ENCODE assay signal across 10 cellular contexts in the genomic region with DNA sequence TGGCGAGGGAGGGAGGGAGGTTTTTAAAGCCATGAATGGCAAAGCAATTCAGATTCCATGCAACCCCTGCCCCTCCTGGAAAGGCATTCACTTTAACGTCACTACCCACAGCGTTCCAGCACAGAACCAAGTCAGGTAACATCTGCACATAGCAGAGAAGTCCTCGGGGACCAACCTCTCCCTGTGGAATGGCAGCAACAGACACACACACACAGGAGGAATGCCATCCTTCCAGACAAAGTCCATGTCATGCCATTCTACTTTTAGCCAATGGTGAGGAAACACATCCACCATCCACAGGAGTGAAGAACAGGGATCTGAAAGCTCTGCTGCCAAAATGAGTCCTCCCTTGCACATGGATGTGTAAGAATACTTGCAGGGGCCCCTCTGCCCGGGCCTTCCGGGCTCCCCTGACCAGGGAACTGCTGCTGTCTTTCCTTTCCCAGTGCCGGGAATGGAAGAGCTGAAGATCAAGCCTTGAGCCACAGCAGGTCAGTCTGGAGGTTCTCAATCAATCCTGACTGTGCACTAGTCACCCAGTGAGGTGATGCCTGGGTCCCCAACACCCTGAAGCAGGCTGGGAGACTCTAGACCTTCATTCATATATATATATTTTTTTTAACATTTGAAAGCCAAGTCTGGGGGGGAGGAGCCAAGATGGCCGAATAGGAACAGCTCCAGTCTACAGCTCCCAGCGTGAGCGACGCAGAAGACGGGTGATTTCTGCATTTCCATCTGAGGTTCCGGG.
DNase-seq lines count a peak whose midpoint lies in the region; ATAC-seq and TF ChIP-seq lines count a peak whose summit lies in the region.
"Had no signal": no experiment of that assay in that cellular context is flagged by ENCODE, and none has a peak within 500 bp of the region (broad histone marks: within the 10 kb centered on the region; RNA-seq: fewer than 3 reads in every experiment).

No MANE protein-coding gene starts in this region.

- ATAC-seq in stimulated activated effector memory CD8-positive, alpha-beta T cell treated with anti-CD3 and anti-CD28 coated beads, Interleukin-12 subunit alpha, Interleukin-12 subunit beta, amount 100 ng/mL, for 72 hours, result no peak
- no peak for ATAC-seq in HG03045 (IDR thresholded peaks at IDR 0.05; ENCODE audit: unreplicated experiment)

- H3K4me2 ChIP-seq in PC-9 (peak overlapping the region; percentile 93), hepatocyte (peak overlapping the region; percentile 65)

- WGBS in hepatocyte (ENCODE audit: low lambda C conversion rate, missing lambda C conversion rate), result 67% methylated on average over 13 of the region's 13 CpGs

- no peak for TF ChIP-seq CTCF in PC-9 (conservative IDR thresholded peaks at IDR 0.05)
- no peak for TF ChIP-seq CTCF in hepatocyte (IDR thresholded peaks at IDR 0.05; ENCODE audit: poor library complexity)

- H3F3A ChIP-seq in PC-9 (ENCODE audit: insufficient read depth, low read depth), result 0 out of 2 replicates have a peak, but pooled peaks cover 7% of the 10 kb centered on the region

- H3K4me3 ChIP-seq in PC-9 (peak overlapping the region; percentile 57), hepatocyte (no peak overlapping the region)
- no peak overlapping the region for H3K4me3 ChIP-seq in effector memory CD4-positive, alpha-beta T cell (ENCODE audit: insufficient read depth, low read depth, low read length, poor library complexity, severe bottlenecking)
- H3K4me3 ChIP-seq: right lobe of liver had no signal

- H3K79me2 ChIP-seq in PC-9 (ENCODE audit: low read depth) (peaks cover 17% of the 10 kb centered on the region), hepatocyte (peaks cover 20% of the 10 kb centered on the region)

- peaks cover 29% of the 10 kb centered on the region for H3K36me3 Mint-ChIP-seq in activated CD4-positive, alpha-beta T cell treated with anti-CD3 and anti-CD28 coated beads, Interleukin-2, amount 10 ng/mL, durations not matched to agents 24 days and 14 days (ENCODE audit: low read depth)
- peaks cover 19% of the 10 kb centered on the region for H3K36me3 Mint-ChIP-seq in stimulated activated effector memory CD8-positive, alpha-beta T cell treated with anti-CD3 and anti-CD28 coated beads, Interleukin-12 subunit alpha, Interleukin-12 subunit beta, amount 100 ng/mL, for 72 hours

- H3K27ac ChIP-seq in PC-9, result peak overlapping the region; percentile 82
- H3K27ac ChIP-seq in hepatocyte, result peak overlapping the region; percentile 91
- no peak overlapping the region for H3K27ac ChIP-seq in effector memory CD4-positive, alpha-beta T cell (ENCODE audit: insufficient read depth, low read length, poor library complexity, severe bottlenecking)
- H3K27ac ChIP-seq: right lobe of liver had no signal

- peak overlapping the region; percentile 75 for H2AFZ ChIP-seq in PC-9
- peak overlapping the region; percentile 38 for H2AFZ ChIP-seq in hepatocyte

- H3K27me3 Mint-ChIP-seq in activated CD4-positive, alpha-beta T cell treated with anti-CD3 and anti-CD28 coated beads, Interleukin-2, amount 10 ng/mL, durations not matched to agents 24 days and 14 days, result no peaks in the 10 kb centered on the region

- H3K36me3 ChIP-seq in PC-9 (ENCODE audit: low read depth), result peaks cover 8% of the 10 kb centered on the region; the same call in 1 of the 2 replicates
- no peaks in the 10 kb centered on the region for H3K36me3 ChIP-seq in hepatocyte (replicated peaks; ENCODE audit: insufficient read depth, low read depth)
- H3K36me3 ChIP-seq in effector memory CD4-positive, alpha-beta T cell (ENCODE audit: control insufficient read depth, insufficient read depth, low read length), result peaks cover 33% of the 10 kb centered on the region
- H3K36me3 ChIP-seq: right lobe of liver had no signal

- BruUV-seq in PC-9 (replicated peaks; lab: Mats Ljungman, UMichigan), result TSS peak; percentile 59

- H3K9me3 ChIP-seq in PC-9 (ENCODE audit: insufficient read depth, low read depth), result no peaks in the 10 kb centered on the region; the same call in 1 of the 2 replicates
- no peaks in the 10 kb centered on the region for H3K9me3 ChIP-seq in hepatocyte (ENCODE audit: low read depth)
- no peaks in the 10 kb centered on the region for H3K9me3 ChIP-seq in effector memory CD4-positive, alpha-beta T cell (ENCODE audit: control insufficient read depth, low read length)
- H3K9me3 ChIP-seq: right lobe of liver had no signal

- POLR2A ChIA-PET in PC-9 (lab: Charles Lee; ENCODE audit: unreplicated experiment), result no interaction called here

- H3K27me3 ChIP-seq in PC-9 (ENCODE audit: insufficient read depth, low read depth) (no peaks in the 10 kb centered on the region), hepatocyte (no peaks in the 10 kb centered on the region)
- H3K27me3 ChIP-seq in effector memory CD4-positive, alpha-beta T cell (replicated peaks; ENCODE audit: control insufficient read depth, insufficient read depth, low read length, poor library complexity, severe bottlenecking), result no peaks in the 10 kb centered on the region
- H3K27me3 ChIP-seq: right lobe of liver had no signal

- H3K9me2 ChIP-seq in PC-9 (ENCODE audit: insufficient read depth) (no peaks in the 10 kb centered on the region), hepatocyte (replicated peaks; ENCODE audit: insufficient read depth) (no peaks in the 10 kb centered on the region)

- DNase-seq in activated CD4-positive, alpha-beta T cell treated with anti-CD3 and anti-CD28 coated beads, Interleukin-2, amount 10 ng/mL, durations not matched to agents 24 days and 14 days, result peak; percentile 51
- DNase-seq in activated CD4-positive, alpha-beta T cell treated with anti-CD3 and anti-CD28 coated beads, Interleukin-2, amount 50 U/mL, for 4 hours, result no peak
- DNase-seq in PC-9 (peak in 1 of 2 experiments; percentile 26), hepatocyte (ENCODE audit: low spot score) (no peak), NCI-H446 (lab: John Stamatoyannopoulos, UW) (no peak)
- DNase-seq in stimulated activated effector memory CD8-positive, alpha-beta T cell treated with anti-CD3 and anti-CD28 coated beads, Interleukin-12 subunit alpha, Interleukin-12 subunit beta, amount 100 ng/mL, for 72 hours (ENCODE audit: low spot score in 2 of 2), result peak in 1 of 2 donors; percentile 38
- DNase-seq in effector memory CD4-positive, alpha-beta T cell, result no peak
- DNase-seq: anterior cingulate cortex, right lobe of liver had no signal

- H4K20me1 ChIP-seq in PC-9 (ENCODE audit: insufficient read depth), result no peaks in the 10 kb centered on the region
- H4K20me1 ChIP-seq in hepatocyte (ENCODE audit: insufficient read depth, poor library complexity, severe bottlenecking), result no peaks in the 10 kb centered on the region

- CTCF ChIA-PET in PC-9 (lab: Charles Lee), result no interaction called here

- intact Hi-C loops in activated CD4-positive, alpha-beta T cell treated with anti-CD3 and anti-CD28 coated beads, Interleukin-2, amount 10 ng/mL, durations not matched to agents 24 days and 14 days (cut with micrococcal nuclease), result no loop called here
- intact Hi-C loops in PC-9 (cut with micrococcal nuclease; ENCODE audit: unreplicated experiment), result no loop called here

- H3K4me1 Mint-ChIP-seq in activated CD4-positive, alpha-beta T cell treated with anti-CD3 and anti-CD28 coated beads, Interleukin-2, amount 10 ng/mL, durations not matched to agents 24 days and 14 days, result peaks cover 21% of the 10 kb centered on the region
- H3K4me1 Mint-ChIP-seq in stimulated activated effector memory CD8-positive, alpha-beta T cell treated with anti-CD3 and anti-CD28 coated beads, Interleukin-12 subunit alpha, Interleukin-12 subunit beta, amount 100 ng/mL, for 72 hours, result peaks cover 6% of the 10 kb centered on the region

- H3K27ac Mint-ChIP-seq in activated CD4-positive, alpha-beta T cell treated with anti-CD3 and anti-CD28 coated beads, Interleukin-2, amount 10 ng/mL, durations not matched to agents 24 days and 14 days, result no peak overlapping the region
- H3K27ac Mint-ChIP-seq in stimulated activated effector memory CD8-positive, alpha-beta T cell treated with anti-CD3 and anti-CD28 coated beads, Interleukin-12 subunit alpha, Interleukin-12 subunit beta, amount 100 ng/mL, for 72 hours, result no peak overlapping the region

- no peak overlapping the region for H3K4me3 Mint-ChIP-seq in activated CD4-positive, alpha-beta T cell treated with anti-CD3 and anti-CD28 coated beads, Interleukin-2, amount 10 ng/mL, durations not matched to agents 24 days and 14 days
- peak overlapping the region; percentile 22 for H3K4me3 Mint-ChIP-seq in stimulated activated effector memory CD8-positive, alpha-beta T cell treated with anti-CD3 and anti-CD28 coated beads, Interleukin-12 subunit alpha, Interleukin-12 subunit beta, amount 100 ng/mL, for 72 hours

- peaks cover 10% of the 10 kb centered on the region for H3K4me1 ChIP-seq in PC-9 (replicated peaks; ENCODE audit: insufficient read depth)
- H3K4me1 ChIP-seq in hepatocyte (ENCODE audit: insufficient read depth), result peaks cover 30% of the 10 kb centered on the region
- no peaks in the 10 kb centered on the region for H3K4me1 ChIP-seq in effector memory CD4-positive, alpha-beta T cell (ENCODE audit: control insufficient read depth, insufficient read depth, low read length, poor library complexity, severe bottlenecking)

- no peaks in the 10 kb centered on the region for H3K9me3 Mint-ChIP-seq in activated CD4-positive, alpha-beta T cell treated with anti-CD3 and anti-CD28 coated beads, Interleukin-2, amount 10 ng/mL, durations not matched to agents 24 days and 14 days
- H3K9me3 Mint-ChIP-seq in stimulated activated effector memory CD8-positive, alpha-beta T cell treated with anti-CD3 and anti-CD28 coated beads, Interleukin-12 subunit alpha, Interleukin-12 subunit beta, amount 100 ng/mL, for 72 hours, result no peaks in the 10 kb centered on the region
